ENCODE assay signal across 8 cellular contexts in genomic region chr6:30828027-30828962, GRCh38. TPM values are rescaled to one million over a fixed set of nuclear protein-coding genes. Genes with fewer than 3 reads are reported as not detected.
DNase-seq lines count a peak whose midpoint lies in the region; ATAC-seq and TF ChIP-seq lines count a peak whose summit lies in the region.

No MANE protein-coding gene starts in this region.

- H3K36me3 ChIP-seq in CD4-positive, CD25-positive, alpha-beta regulatory T cell (ENCODE audit: control insufficient read depth, insufficient read depth, low read length) = peaks cover 24% of the 10 kb centered on the region
- H3K36me3 ChIP-seq in PC-9 (ENCODE audit: low read depth) (no peaks in the 10 kb centered on the region), muscle layer of colon (ENCODE audit: insufficient read depth, low read length) (no peaks in the 10 kb centered on the region)

- peak overlapping the region; percentile 19 for H3K9ac ChIP-seq in muscle layer of colon (ENCODE audit: low read length)

- POLR2A ChIA-PET in PC-9 (lab: Charles Lee; ENCODE audit: unreplicated experiment) = interaction anchor here (0.5 to 1.3 kb wide), 3 partner anchors 10 to 91 kb away, joined by 4 to 10 read pairs (median 6); partner anchors contain the start of gene GTF2H4

- peaks cover 26 to 91% (median 62%) of the 10 kb centered on the region in 4 donors for H3K4me1 Mint-ChIP-seq in CD4-positive, CD25-positive, alpha-beta regulatory T cell
- H3K4me1 Mint-ChIP-seq in activated T-cell treated with anti-CD3 and anti-CD28 coated beads, Interleukin-2, amount 50 U/mL, for 24 hours (ENCODE audit: low read depth) = peaks cover 74% of the 10 kb centered on the region

- BruUV-seq in PC-9 (replicated peaks; lab: Mats Ljungman, UMichigan) = TSS peak; percentile 73

- H3K4me1 ChIP-seq in CD4-positive, CD25-positive, alpha-beta regulatory T cell (ENCODE audit: control insufficient read depth, insufficient read depth, low read length, poor library complexity, severe bottlenecking) = peaks cover 54% of the 10 kb centered on the region
- H3K4me1 ChIP-seq in PC-9 (replicated peaks; ENCODE audit: insufficient read depth) (peaks cover 34% of the 10 kb centered on the region), muscle layer of colon (ENCODE audit: insufficient read depth, low read length) (peaks cover 21% of the 10 kb centered on the region)

- H3K9me3 ChIP-seq in CD4-positive, CD25-positive, alpha-beta regulatory T cell (ENCODE audit: control insufficient read depth in 2 of 2, low read length in 2 of 2) = no peaks in the 10 kb centered on the region
- H3K9me3 ChIP-seq in PC-9 (ENCODE audit: insufficient read depth, low read depth) = no peaks in the 10 kb centered on the region
- H3K9me3 ChIP-seq in muscle layer of colon (ENCODE audit: low read length) = no peaks in the 10 kb centered on the region

- peak overlapping the region; percentile 78 for H3K27ac ChIP-seq in CD4-positive, CD25-positive, alpha-beta regulatory T cell (ENCODE audit: insufficient read depth, low read length, poor library complexity, severe bottlenecking)
- H3K27ac ChIP-seq in PC-9 = peak overlapping the region; percentile 82
- peak overlapping the region; percentile 62 for H3K27ac ChIP-seq in muscle layer of colon (ENCODE audit: low read depth, low read length)

- peak overlapping the region; percentile 64; the same call in 1 of the 2 replicates for H2AFZ ChIP-seq in PC-9

- H3K4me2 ChIP-seq in PC-9 = peak overlapping the region; percentile 45

- H3K9me3 Mint-ChIP-seq in CD4-positive, CD25-positive, alpha-beta regulatory T cell = peaks cover 0 to under 1% (median 0%) of the 10 kb centered on the region in 7 donors
- H3K9me3 Mint-ChIP-seq in activated T-cell treated with anti-CD3 and anti-CD28 coated beads, Interleukin-2, amount 50 U/mL, for 24 hours = no peaks in the 10 kb centered on the region

- no peaks in the 10 kb centered on the region for H3K79me2 ChIP-seq in PC-9 (ENCODE audit: low read depth)

- H3F3A ChIP-seq in PC-9 (ENCODE audit: insufficient read depth, low read depth) = peaks cover 25% of the 10 kb centered on the region

- H3K4me3 Mint-ChIP-seq in CD4-positive, CD25-positive, alpha-beta regulatory T cell = peak overlapping the region; percentile 91 to 100 (median 96)
- H3K4me3 Mint-ChIP-seq in activated T-cell treated with anti-CD3 and anti-CD28 coated beads, Interleukin-2, amount 50 U/mL, for 24 hours = peak overlapping the region; percentile 75

- intact Hi-C loops in PC-9 (cut with micrococcal nuclease; ENCODE audit: unreplicated experiment) = loop anchor here (1.0 to 5.0 kb wide), 10 partner anchors 46 to 364 kb away; partner anchors contain the start of genes FLOT1 and VARS2

- H3K27me3 ChIP-seq in CD4-positive, CD25-positive, alpha-beta regulatory T cell (ENCODE audit: control insufficient read depth, insufficient read depth, low read length) = no peaks in the 10 kb centered on the region
- no peaks in the 10 kb centered on the region for H3K27me3 ChIP-seq in PC-9 (ENCODE audit: insufficient read depth, low read depth)
- no peaks in the 10 kb centered on the region for H3K27me3 ChIP-seq in muscle layer of colon (ENCODE audit: control insufficient read depth in 1 of 2, insufficient read depth in 2 of 2, low read length in 2 of 2)

- peak; percentile 75 to 77 for ATAC-seq in CD4-positive, CD25-positive, alpha-beta regulatory T cell (ENCODE audit: low read depth in 2 of 2)
- ATAC-seq in esophagus mucosa (peak; percentile 91), HG03025 (IDR thresholded peaks at IDR 0.05; ENCODE audit: low FRiP score, unreplicated experiment) (no peak)

- CTCF ChIA-PET in PC-9 (lab: Charles Lee) = interaction anchor here (0.5 to 2.6 kb wide), 12 partner anchors 16 to 299 kb away, joined by 3 to 9 read pairs (median 6); partner anchors contain the start of gene VARS2

- peak overlapping the region; percentile 95 to 99 (median 97) for H3K27ac Mint-ChIP-seq in CD4-positive, CD25-positive, alpha-beta regulatory T cell
- H3K27ac Mint-ChIP-seq in activated T-cell treated with anti-CD3 and anti-CD28 coated beads, Interleukin-2, amount 50 U/mL, for 24 hours = peak overlapping the region; percentile 96

- H3K27me3 Mint-ChIP-seq in CD4-positive, CD25-positive, alpha-beta regulatory T cell = no peaks in the 10 kb centered on the region
- no peaks in the 10 kb centered on the region for H3K27me3 Mint-ChIP-seq in activated T-cell treated with anti-CD3 and anti-CD28 coated beads, Interleukin-2, amount 50 U/mL, for 24 hours

- peak overlapping the region; percentile 97 for H3K4me3 ChIP-seq in CD4-positive, CD25-positive, alpha-beta regulatory T cell (ENCODE audit: low read depth, low read length)
- H3K4me3 ChIP-seq in PC-9 = no peak overlapping the region
- peak overlapping the region in 1 of 2 donors; percentile 41 for H3K4me3 ChIP-seq in muscle layer of colon (ENCODE audit: low read depth in 1 of 2, low read length in 2 of 2)

- H3K36me3 Mint-ChIP-seq in CD4-positive, CD25-positive, alpha-beta regulatory T cell = peaks cover 32% of the 10 kb centered on the region
- H3K36me3 Mint-ChIP-seq in activated T-cell treated with anti-CD3 and anti-CD28 coated beads, Interleukin-2, amount 50 U/mL, for 24 hours (ENCODE audit: low read depth) = peaks cover 15% of the 10 kb centered on the region

- H4K20me1 ChIP-seq in PC-9 (ENCODE audit: insufficient read depth) = no peaks in the 10 kb centered on the region

- peak; percentile 93 for TF ChIP-seq CTCF in PC-9 (conservative IDR thresholded peaks at IDR 0.05)

- peak; percentile 48 to 78 (median 76) for DNase-seq in CD4-positive, CD25-positive, alpha-beta regulatory T cell
- peak; percentile 90 for DNase-seq in HT1080 (ENCODE audit: low read depth)
- peak; percentile 85 to 95 for DNase-seq in PC-9
- DNase-seq in activated T-cell treated with anti-CD3 and anti-CD28 coated beads, Interleukin-2, amount 50 U/mL, for 24 hours = peak; percentile 89
- DNase-seq in stimulated activated CD8-positive, alpha-beta memory T cell treated with anti-CD3 and anti-CD28 coated beads, Interleukin-4, amount 100 ng/mL, for 1 hour (ENCODE audit: low read depth in 2 of 2, low spot score in 1 of 2) = peak; percentile 60 to 69

- H3K9me2 ChIP-seq in PC-9 (ENCODE audit: insufficient read depth) = no peaks in the 10 kb centered on the region

RNA-seq across cellular contexts. Expression of gene DDR1, which starts 56.0 kb away (rescaled TPM):
- 5.0 TPM for total RNA-seq in CD4-positive, CD25-positive, alpha-beta regulatory T cell
- polyA plus RNA-seq in CD4-positive, CD25-positive, alpha-beta regulatory T cell = 1 to 10 TPM; 1.2 to 3.5 (median 1.9) TPM
- total RNA-seq in HT1080 (2014; rRNA removed; shearing (Covaris generic)) = 34.8 and 37.0 TPM in 2 replicates
- polyA plus RNA-seq in HT1080 (2015; cell fraction: cytosol; rRNA removed) = 32.9 and 35.7 TPM in 2 replicates
- polyA plus RNA-seq in HT1080 (2015; cell fraction: nucleus; rRNA removed) = 63.8 and 71.8 TPM in 2 replicates
- total RNA-seq in PC-9 (2021) = 267 and 269 TPM in 2 replicates
- 220 TPM for total RNA-seq in esophagus mucosa
